Comparison of ENCODE assay signal across 29 cellular contexts in genomic region chr5:137446611-137447010, GRCh38. TPM values are rescaled to one million over a fixed set of nuclear protein-coding genes. Genes with fewer than 3 reads are reported as not detected.
"Had no signal": no experiment of that assay in that cellular context is flagged by ENCODE, and none has a peak within 500 bp of the region (broad histone marks: within the 10 kb centered on the region; RNA-seq: fewer than 3 reads in every experiment).

No MANE protein-coding gene starts in this region.

- H3K9me3 ChIP-seq: adrenal gland had no signal

- ATAC-seq: activated CD8-positive, alpha-beta T cell treated with anti-CD3 and anti-CD28 coated beads for 36 hours; activated T-cell treated with anti-CD3 and anti-CD28 coated beads, Interleukin-2, amount 50 U/mL, for 72 hours; Panc1; Right ventricle myocardium inferior; T-cell had no signal

- H3K27ac Mint-ChIP-seq: activated CD8-positive, alpha-beta T cell treated with anti-CD3 and anti-CD28 coated beads for 36 hours; activated naive CD4-positive, alpha-beta T cell treated with anti-CD3 and anti-CD28 coated beads, Interleukin-2, amount 10 ng/mL, durations not matched to agents 7 days and 5 days; activated naive CD8-positive, alpha-beta T cell treated with anti-CD3 and anti-CD28 coated beads for 36 hours; activated T-cell treated with anti-CD3 and anti-CD28 coated beads, Interleukin-2, amount 50 U/mL, for 72 hours; activated T-helper 2 cell treated with anti-CD3 and anti-CD28 coated beads, Interferon-gamma antibody, Interleukin-2, Interleukin-4, amounts not matched to agents 10 μg/mL and 5 μg/mL and 100 μg/mL, durations not matched to agents 14 hours and 24 hours and 36 hours; T-cell had no signal

- H3K4me3 ChIP-seq: adrenal gland, coronary artery, SK-N-MC had no signal

- H3K9me3 Mint-ChIP-seq: activated CD8-positive, alpha-beta T cell treated with anti-CD3 and anti-CD28 coated beads for 36 hours; activated naive CD4-positive, alpha-beta T cell treated with anti-CD3 and anti-CD28 coated beads, Interleukin-2, amount 10 ng/mL, durations not matched to agents 7 days and 5 days; activated naive CD8-positive, alpha-beta T cell treated with anti-CD3 and anti-CD28 coated beads for 36 hours; activated T-cell treated with anti-CD3 and anti-CD28 coated beads, Interleukin-2, amount 50 U/mL, for 72 hours; activated T-helper 2 cell treated with anti-CD3 and anti-CD28 coated beads, Interferon-gamma antibody, Interleukin-2, Interleukin-4, amounts not matched to agents 10 μg/mL and 5 μg/mL and 100 μg/mL, durations not matched to agents 14 hours and 24 hours and 36 hours; T-cell had no signal

- H3K4me3 Mint-ChIP-seq: activated CD8-positive, alpha-beta T cell treated with anti-CD3 and anti-CD28 coated beads for 36 hours; activated naive CD4-positive, alpha-beta T cell treated with anti-CD3 and anti-CD28 coated beads, Interleukin-2, amount 10 ng/mL, durations not matched to agents 7 days and 5 days; activated naive CD8-positive, alpha-beta T cell treated with anti-CD3 and anti-CD28 coated beads for 36 hours; activated T-cell treated with anti-CD3 and anti-CD28 coated beads, Interleukin-2, amount 50 U/mL, for 72 hours; T-cell had no signal

- H3K4me1 ChIP-seq: adrenal gland had no signal

- H3K36me3 Mint-ChIP-seq: activated naive CD4-positive, alpha-beta T cell treated with anti-CD3 and anti-CD28 coated beads, Interleukin-2, amount 10 ng/mL, durations not matched to agents 7 days and 5 days; activated naive CD8-positive, alpha-beta T cell treated with anti-CD3 and anti-CD28 coated beads for 36 hours; T-cell had no signal

- H3K4me1 Mint-ChIP-seq: activated naive CD4-positive, alpha-beta T cell treated with anti-CD3 and anti-CD28 coated beads, Interleukin-2, amount 10 ng/mL, durations not matched to agents 7 days and 5 days; activated naive CD8-positive, alpha-beta T cell treated with anti-CD3 and anti-CD28 coated beads for 36 hours; T-cell had no signal

- H3K27me3 Mint-ChIP-seq: activated naive CD4-positive, alpha-beta T cell treated with anti-CD3 and anti-CD28 coated beads, Interleukin-2, amount 10 ng/mL, durations not matched to agents 7 days and 5 days; activated naive CD8-positive, alpha-beta T cell treated with anti-CD3 and anti-CD28 coated beads for 36 hours had no signal

- H3K27me3 ChIP-seq: adrenal gland had no signal

- DNase-seq: activated CD4-positive, alpha-beta T cell treated with anti-CD3 and anti-CD28 coated beads for 4 hours; activated CD8-positive, alpha-beta memory T cell treated with anti-CD3 and anti-CD28 coated beads, Interleukin-2, amount 50 U/mL, for 4 hours; activated CD8-positive, alpha-beta T cell treated with anti-CD3 and anti-CD28 coated beads for 36 hours; activated gamma-delta T cell treated with Interleukin-2 at 50 U/mL for 16 hours; activated naive CD4-positive, alpha-beta T cell treated with anti-CD3 and anti-CD28 coated beads, Interleukin-2, amount 10 ng/mL, durations not matched to agents 7 days and 5 days; activated naive CD8-positive, alpha-beta T cell treated with anti-CD3 and anti-CD28 coated beads for 36 hours; activated T-cell treated with anti-CD3 and anti-CD28 coated beads, Interleukin-2, amount 50 U/mL, for 72 hours; adrenal gland; anterior cingulate cortex; caudate nucleus; MM.1S; NCI-H1105 treated with DMSO at 0.1 percent for 48 hours; NCI-H1436 treated with DMSO at 0.1 percent for 48 hours; NCI-H187; NCI-H2171 treated with DMSO at 0.1 percent for 48 hours; NCI-H226; NCI-H526; NCI-H82; OCI-M1; RPMI8226; T-cell; T1000; WERI-Rb-1 had no signal

- H3K36me3 ChIP-seq: adrenal gland, WERI-Rb-1 had no signal

- H3K27ac ChIP-seq: adrenal gland, coronary artery, KMS-11, SK-N-MC, WERI-Rb-1 had no signal

RNA-seq across cellular contexts. Expression of gene SPOCK1, which starts 52.5 kb away (rescaled TPM):
- total RNA-seq: activated CD8-positive, alpha-beta T cell treated with anti-CD3 and anti-CD28 coated beads for 36 hours; activated T-cell treated with anti-CD3 and anti-CD28 coated beads, Interleukin-2, amount 50 U/mL, for 72 hours; activated T-helper 2 cell treated with anti-CD3 and anti-CD28 coated beads, Interferon-gamma antibody, Interleukin-2, Interleukin-4, amounts not matched to agents 10 μg/mL and 5 μg/mL and 100 μg/mL, durations not matched to agents 14 hours and 24 hours and 36 hours had no signal
